In genomic region chr4:13546374-13546854, GRCh38 we compare ENCODE assay signal across 13 cellular contexts. TPM values are rescaled to one million over a fixed set of nuclear protein-coding genes. Genes with fewer than 3 reads are reported as not detected.
DNase-seq lines count a peak whose midpoint lies in the region; ATAC-seq and TF ChIP-seq lines count a peak whose summit lies in the region.
"Had no signal": no experiment of that assay in that cellular context is flagged by ENCODE, and none has a peak within 500 bp of the region (broad histone marks: within the 10 kb centered on the region; RNA-seq: fewer than 3 reads in every experiment).

No MANE protein-coding gene starts in this region.

- H3K36me3 Mint-ChIP-seq in CD4-positive, alpha-beta memory T cell: peaks cover 0 to 4% of the 10 kb centered on the region in 2 donors
- peaks cover 3% of the 10 kb centered on the region for H3K36me3 Mint-ChIP-seq in chondrocyte (ENCODE audit: low read depth)
- H3K36me3 Mint-ChIP-seq in natural killer cell treated with Interleukin-12 subunit alpha and Interleukin-12 subunit beta and Interleukin-15 and Interleukin-18, amount 100 ng/mL, for 72 hours: peaks cover 17% of the 10 kb centered on the region

- 5% methylated on average over 13 of the region's 14 CpGs for WGBS in HUES64

- peaks cover 63% of the 10 kb centered on the region for H3K4me1 ChIP-seq in CD4-positive, alpha-beta memory T cell (ENCODE audit: insufficient read depth, low read length)
- peaks cover 8% of the 10 kb centered on the region for H3K4me1 ChIP-seq in HUES64 (ENCODE audit: insufficient read depth, low read length)

- 0 out of 2 replicates have a peak overlapping the region, but pooled peaks have one; percentile 26 for H3K9ac ChIP-seq in HUES64 (ENCODE audit: low read depth, low read length)

- no peaks in the 10 kb centered on the region for H3K36me3 ChIP-seq in CD4-positive, alpha-beta memory T cell (ENCODE audit: insufficient read depth, low read length)
- H3K36me3 ChIP-seq in HUES64 (ENCODE audit: insufficient read depth, low read length): no peaks in the 10 kb centered on the region
- H3K36me3 ChIP-seq: breast epithelium had no signal

- H3K27ac Mint-ChIP-seq in CD4-positive, alpha-beta memory T cell: peak overlapping the region in 2 of 7 donors; percentile 42 to 77
- H3K27ac Mint-ChIP-seq in chondrocyte (ENCODE audit: unreplicated experiment): no peak overlapping the region
- peak overlapping the region; percentile 2 to 34 for H3K27ac Mint-ChIP-seq in natural killer cell treated with Interleukin-12 subunit alpha and Interleukin-12 subunit beta and Interleukin-15 and Interleukin-18, amount 100 ng/mL, for 72 hours

- intact Hi-C loops in CD4-positive, alpha-beta memory T cell (cut with micrococcal nuclease): loop anchor here (2.0 kb wide), 1 partner anchor 62 kb away; the partner anchor contains the start of gene RAB28

- H3K9me3 Mint-ChIP-seq in CD4-positive, alpha-beta memory T cell: peaks cover 0 to 15% (median 10%) of the 10 kb centered on the region in 8 donors
- peaks cover 8% of the 10 kb centered on the region for H3K9me3 Mint-ChIP-seq in chondrocyte (ENCODE audit: low read depth)
- no peaks in the 10 kb centered on the region for H3K9me3 Mint-ChIP-seq in natural killer cell treated with Interleukin-12 subunit alpha and Interleukin-12 subunit beta and Interleukin-15 and Interleukin-18, amount 100 ng/mL, for 72 hours

- H3K27me3 Mint-ChIP-seq in CD4-positive, alpha-beta memory T cell: peaks cover 53 to 54% of the 10 kb centered on the region in 2 donors
- peaks cover 41% of the 10 kb centered on the region for H3K27me3 Mint-ChIP-seq in chondrocyte (ENCODE audit: low read depth)
- peaks cover 41 to 59% of the 10 kb centered on the region in 2 donors for H3K27me3 Mint-ChIP-seq in natural killer cell treated with Interleukin-12 subunit alpha and Interleukin-12 subunit beta and Interleukin-15 and Interleukin-18, amount 100 ng/mL, for 72 hours

- no peak overlapping the region for H3K4me3 ChIP-seq in CD4-positive, alpha-beta memory T cell (ENCODE audit: low read length in 2 of 2)
- peak overlapping the region; percentile 64 for H3K4me3 ChIP-seq in HUES64 (ENCODE audit: low read length)

- peaks cover 54% of the 10 kb centered on the region for H3K27me3 ChIP-seq in CD4-positive, alpha-beta memory T cell (ENCODE audit: insufficient read depth, low read length)
- H3K27me3 ChIP-seq in HUES64 (ENCODE audit: insufficient read depth, low read length): peaks cover 88% of the 10 kb centered on the region

- H3K27ac ChIP-seq in CD4-positive, alpha-beta memory T cell (ENCODE audit: low read depth, low read length): no peak overlapping the region
- H3K27ac ChIP-seq in HUES64 (ENCODE audit: low read depth, low read length): no peak overlapping the region
- H3K27ac ChIP-seq: breast epithelium had no signal

- ATAC-seq in natural killer cell treated with Interleukin-12 subunit alpha and Interleukin-12 subunit beta and Interleukin-15 and Interleukin-18, amount 100 ng/mL, for 72 hours: no peak
- ATAC-seq in GM18502 (IDR thresholded peaks at IDR 0.05; ENCODE audit: poor library complexity, unreplicated experiment): no peak

- H3K9me3 ChIP-seq in CD4-positive, alpha-beta memory T cell (ENCODE audit: control insufficient read depth in 1 of 2, low read length in 2 of 2): no peaks in the 10 kb centered on the region
- no peaks in the 10 kb centered on the region for H3K9me3 ChIP-seq in HUES64 (ENCODE audit: insufficient read depth, low read depth, low read length)

- no peak for DNase-seq in CD4-positive, alpha-beta memory T cell
- DNase-seq in chondrocyte (ENCODE audit: low spot score) (no peak), NCI-H1694 (lab: John Stamatoyannopoulos, UW) (no peak), COLO829 (ENCODE audit: low spot score) (no peak), NCI-H1694 treated with DMSO at 0.1 percent for 48 hours (lab: John Stamatoyannopoulos, UW) (no peak)
- no peak for DNase-seq in natural killer cell treated with Interleukin-12 subunit alpha and Interleukin-12 subunit beta and Interleukin-15 and Interleukin-18, amount 100 ng/mL, for 72 hours (ENCODE audit: low spot score)
- DNase-seq: activated CD4-positive, alpha-beta T cell treated with anti-CD3 and anti-CD28 coated beads for 1 hour; EL had no signal

- CTCF ChIA-PET in CD4-positive, alpha-beta memory T cell (lab: Charles Lee; ENCODE audit: partially characterized antibody): no interaction called here

- H3K4me3 Mint-ChIP-seq in CD4-positive, alpha-beta memory T cell: peak overlapping the region; percentile 40 to 85 (median 82)
- peak overlapping the region; percentile 65 for H3K4me3 Mint-ChIP-seq in chondrocyte (ENCODE audit: unreplicated experiment)
- H3K4me3 Mint-ChIP-seq in natural killer cell treated with Interleukin-12 subunit alpha and Interleukin-12 subunit beta and Interleukin-15 and Interleukin-18, amount 100 ng/mL, for 72 hours: peak overlapping the region; percentile 84

- POLR2A ChIA-PET in CD4-positive, alpha-beta memory T cell (lab: Charles Lee; ENCODE audit: partially characterized antibody): interaction anchor here (1.0 kb wide), 1 partner anchor 9 kb away, joined by 3 read pairs; no protein-coding TSS in a partner anchor

- TF ChIP-seq CTCF in chondrocyte (IDR thresholded peaks at IDR 0.05): no peak

- H3K4me1 Mint-ChIP-seq in CD4-positive, alpha-beta memory T cell: peaks cover 24 to 50% (median 37%) of the 10 kb centered on the region in 4 donors
- H3K4me1 Mint-ChIP-seq in chondrocyte (ENCODE audit: low read depth): peaks cover 31% of the 10 kb centered on the region
- peaks cover 27 to 28% of the 10 kb centered on the region in 2 donors for H3K4me1 Mint-ChIP-seq in natural killer cell treated with Interleukin-12 subunit alpha and Interleukin-12 subunit beta and Interleukin-15 and Interleukin-18, amount 100 ng/mL, for 72 hours (ENCODE audit: low read depth in 2 of 2)

RNA-seq across cellular contexts. Expression of gene NKX3-2, which starts 2.1 kb away (rescaled TPM):
- total RNA-seq in CD4-positive, alpha-beta memory T cell: not detected
- polyA plus RNA-seq in CD4-positive, alpha-beta memory T cell: not detected
- polyA plus RNA-seq in HUES64 (2013, experiment 1 of 2): 1.6 TPM
- polyA plus RNA-seq in HUES64 (2013, experiment 2 of 2): 1.9 TPM
- total RNA-seq in chondrocyte: 2.4 to 4.9 TPM (median 3.4 TPM) in 3 replicates
- total RNA-seq in natural killer cell treated with Interleukin-12 subunit alpha and Interleukin-12 subunit beta and Interleukin-15 and Interleukin-18, amount 100 ng/mL, for 72 hours: not detected
- total RNA-seq: mononuclear cell, ureter had no signal
